Comparison of ENCODE assay signal across 12 cellular contexts in the genomic region with DNA sequence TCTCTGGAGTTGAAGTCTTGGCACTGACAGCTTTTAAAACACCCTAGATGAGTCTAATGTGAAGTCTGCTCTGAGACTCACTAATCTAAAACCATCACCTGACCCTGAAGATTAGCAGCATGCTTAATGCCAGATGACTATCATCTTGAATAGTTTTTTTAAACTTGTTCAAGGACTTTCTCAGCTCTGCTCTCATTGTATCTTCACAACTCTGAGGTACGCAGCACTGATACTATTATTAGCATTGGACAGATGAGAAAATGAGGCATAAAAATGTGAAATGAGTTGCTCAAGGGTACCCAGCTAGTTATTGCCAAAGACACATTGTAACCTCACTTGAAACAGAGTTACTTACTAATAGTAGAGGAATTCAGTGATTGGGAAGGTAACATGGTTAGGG. TPM values are rescaled to one million over a fixed set of nuclear protein-coding genes. Genes with fewer than 3 reads are reported as not detected.
DNase-seq lines count a peak whose midpoint lies in the region; ATAC-seq and TF ChIP-seq lines count a peak whose summit lies in the region.
"Had no signal": no experiment of that assay in that cellular context is flagged by ENCODE, and none has a peak within 500 bp of the region (broad histone marks: within the 10 kb centered on the region; RNA-seq: fewer than 3 reads in every experiment).

No MANE protein-coding gene starts in this region.

- H3K9me3 ChIP-seq in WERI-Rb-1 (ENCODE audit: severe bottlenecking), result no peaks in the 10 kb centered on the region
- H3K9me3 ChIP-seq: tibial nerve had no signal

- no peak for TF ChIP-seq CTCF in WERI-Rb-1 (IDR thresholded peaks at IDR 0.05; ENCODE audit: low read depth, low read length)

- peaks cover 6% of the 10 kb centered on the region for H3K36me3 ChIP-seq in WERI-Rb-1
- H3K36me3 ChIP-seq: tibial nerve had no signal

- DNase-seq in stimulated activated naive CD8-positive, alpha-beta T cell treated with anti-CD3 and anti-CD28 coated beads, Interleukin-15, Interleukin-2, amounts not matched to agents 100 U/mL and 50 U/mL, for 24 hours, result no peak
- no peak for DNase-seq in WERI-Rb-1
- peak in 1 of 3 donors; percentile 5 for DNase-seq in immature natural killer cell
- DNase-seq in GM19238 (ENCODE audit: insufficient read length, low spot score), result no peak
- no peak for DNase-seq in middle frontal gyrus (ENCODE audit: extremely low spot score, low spot score)
- DNase-seq in islet precursor cell, result no peak
- DNase-seq: aorta, DMS53, NCI-H1105 had no signal

- no peaks in the 10 kb centered on the region for H3K9me3 Mint-ChIP-seq in stimulated activated naive CD8-positive, alpha-beta T cell treated with anti-CD3 and anti-CD28 coated beads, Interleukin-15, Interleukin-2, amounts not matched to agents 100 ng/mL and 50 ng/mL, for 24 hours
- peaks cover 0 to 3% (median 0%) of the 10 kb centered on the region in 6 donors for H3K9me3 Mint-ChIP-seq in immature natural killer cell

- H3K4me1 Mint-ChIP-seq in stimulated activated naive CD8-positive, alpha-beta T cell treated with anti-CD3 and anti-CD28 coated beads, Interleukin-15, Interleukin-2, amounts not matched to agents 100 ng/mL and 50 ng/mL, for 24 hours (ENCODE audit: low read depth), result peaks cover 22% of the 10 kb centered on the region
- peaks cover 0 to 18% of the 10 kb centered on the region in 2 donors for H3K4me1 Mint-ChIP-seq in immature natural killer cell

- H3K27me3 Mint-ChIP-seq in stimulated activated naive CD8-positive, alpha-beta T cell treated with anti-CD3 and anti-CD28 coated beads, Interleukin-15, Interleukin-2, amounts not matched to agents 100 ng/mL and 50 ng/mL, for 24 hours, result no peaks in the 10 kb centered on the region
- H3K27me3 Mint-ChIP-seq in immature natural killer cell (ENCODE audit: low read depth in 3 of 3), result peaks cover 0 to 2% (median 0%) of the 10 kb centered on the region in 3 donors

- ATAC-seq in stimulated activated naive CD8-positive, alpha-beta T cell treated with anti-CD3 and anti-CD28 coated beads, Interleukin-15, Interleukin-2, amounts not matched to agents 100 U/mL and 50 U/mL, for 24 hours, result no peak
- no peak for ATAC-seq in HG02884 (IDR thresholded peaks at IDR 0.05; ENCODE audit: unreplicated experiment)

- H3K36me3 Mint-ChIP-seq in stimulated activated naive CD8-positive, alpha-beta T cell treated with anti-CD3 and anti-CD28 coated beads, Interleukin-15, Interleukin-2, amounts not matched to agents 100 ng/mL and 50 ng/mL, for 24 hours (ENCODE audit: low read depth), result peaks cover 16% of the 10 kb centered on the region
- peaks cover 0 to 6% (median 0%) of the 10 kb centered on the region in 3 donors for H3K36me3 Mint-ChIP-seq in immature natural killer cell

- H3K27ac ChIP-seq in WERI-Rb-1, result peak overlapping the region; percentile 47
- H3K27ac ChIP-seq: tibial nerve had no signal

- no peaks in the 10 kb centered on the region for H3K27me3 ChIP-seq in WERI-Rb-1 (ENCODE audit: insufficient read depth, low read depth, severe bottlenecking)

- peak overlapping the region; percentile 71 for H3K27ac Mint-ChIP-seq in stimulated activated naive CD8-positive, alpha-beta T cell treated with anti-CD3 and anti-CD28 coated beads, Interleukin-15, Interleukin-2, amounts not matched to agents 100 ng/mL and 50 ng/mL, for 24 hours
- peak overlapping the region in 5 of 6 donors; percentile 53 to 85 (median 77) for H3K27ac Mint-ChIP-seq in immature natural killer cell

- H3K4me3 Mint-ChIP-seq in stimulated activated naive CD8-positive, alpha-beta T cell treated with anti-CD3 and anti-CD28 coated beads, Interleukin-15, Interleukin-2, amounts not matched to agents 100 ng/mL and 50 ng/mL, for 24 hours, result peak overlapping the region; percentile 72
- H3K4me3 Mint-ChIP-seq in immature natural killer cell, result peak overlapping the region in 4 of 5 donors; percentile 0 to 59 (median 29)

- H3K4me3 ChIP-seq in WERI-Rb-1 (ENCODE audit: low read depth, low read length), result no peak overlapping the region
- H3K4me3 ChIP-seq: tibial nerve had no signal

RNA-seq across cellular contexts. Expression of a gene that starts 4.8 kb away (rescaled TPM):
- 100 to 1,000 TPM; 173 to 234 (median 210) TPM for polyA plus RNA-seq in immature natural killer cell
